In the genomic region with DNA sequence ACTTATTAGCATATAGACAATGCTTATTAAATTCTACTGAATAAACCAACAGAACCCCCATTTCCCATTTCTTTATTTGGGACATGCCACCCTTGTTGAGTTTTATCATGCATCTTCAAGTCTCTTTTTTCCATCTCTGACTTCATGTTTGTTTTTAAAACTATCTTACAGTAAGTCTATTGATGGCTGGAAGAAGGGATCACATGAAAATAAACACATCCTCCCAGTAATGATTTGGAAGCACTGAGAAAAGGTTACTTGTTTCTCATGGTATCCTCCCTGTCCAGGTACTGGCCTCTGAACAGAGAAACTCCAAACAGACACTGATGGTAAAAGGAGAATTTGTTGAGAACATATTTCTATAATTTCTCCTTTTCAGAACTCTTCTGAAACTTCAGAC, we compare ENCODE assay signal across 29 cellular contexts.
"Had no signal": no experiment of that assay in that cellular context is flagged by ENCODE, and none has a peak within 500 bp of the region (broad histone marks: within the 10 kb centered on the region; RNA-seq: fewer than 3 reads in every experiment).

No MANE protein-coding gene starts in this region.

- H3K4me3 ChIP-seq: adrenal gland, body of pancreas, esophagus muscularis mucosa, gastroesophageal sphincter, heart right ventricle had no signal

- H3K9me3 ChIP-seq: adrenal gland, body of pancreas, esophagus muscularis mucosa, gastroesophageal sphincter, heart right ventricle had no signal

- H3K4me1 Mint-ChIP-seq: activated naive CD4-positive, alpha-beta T cell treated with anti-CD3 and anti-CD28 coated beads, Interleukin-2, amount 50 U/mL, for 24 hours; activated T-helper 17 cell treated with anti-CD3 and anti-CD28 coated beads, Interleukin-2, amount 50 U/mL, for 72 hours had no signal

- H3K27ac ChIP-seq: adrenal gland, body of pancreas, esophagus muscularis mucosa, foreskin keratinocyte, gastroesophageal sphincter had no signal

- H3K36me3 ChIP-seq: adrenal gland, esophagus muscularis mucosa, gastroesophageal sphincter, heart right ventricle had no signal

- H3K9me3 Mint-ChIP-seq: activated CD4-positive, alpha-beta memory T cell treated with anti-CD3 and anti-CD28 coated beads, Interleukin-2, amount 10 ng/mL, durations not matched to agents 7 days and 5 days; activated naive CD4-positive, alpha-beta T cell treated with anti-CD3 and anti-CD28 coated beads for 36 hours; activated naive CD4-positive, alpha-beta T cell treated with anti-CD3 and anti-CD28 coated beads, Interleukin-2, amount 50 U/mL, for 24 hours; activated naive CD8-positive, alpha-beta T cell treated with anti-CD3 and anti-CD28 coated beads, Interleukin-2, amount 50 U/mL, for 24 hours; activated T-cell treated with anti-CD3 and anti-CD28 coated beads, Interleukin-2, amount 50 U/mL, for 24 hours; activated T-helper 17 cell treated with anti-CD3 and anti-CD28 coated beads, Interleukin-2, amount 50 U/mL, for 72 hours; effector memory CD8-positive, alpha-beta T cell had no signal

- ATAC-seq: activated naive CD8-positive, alpha-beta T cell treated with anti-CD3 and anti-CD28 coated beads, Interleukin-2, amount 50 U/mL, for 24 hours; activated T-helper 17 cell treated with anti-CD3 and anti-CD28 coated beads, Interleukin-2, amount 50 U/mL, for 72 hours; body of pancreas; effector memory CD8-positive, alpha-beta T cell; foreskin keratinocyte; gastroesophageal sphincter; heart right ventricle had no signal

- H3K27ac Mint-ChIP-seq: activated CD4-positive, alpha-beta memory T cell treated with anti-CD3 and anti-CD28 coated beads, Interleukin-2, amount 10 ng/mL, durations not matched to agents 7 days and 5 days; activated CD4-positive, alpha-beta T cell treated with anti-CD3 and anti-CD28 coated beads, Interleukin-2, amount 10 ng/mL, durations not matched to agents 7 days and 5 days; activated naive CD4-positive, alpha-beta T cell treated with anti-CD3 and anti-CD28 coated beads for 36 hours; activated naive CD4-positive, alpha-beta T cell treated with anti-CD3 and anti-CD28 coated beads, Interleukin-2, amount 50 U/mL, for 24 hours; activated naive CD8-positive, alpha-beta T cell treated with anti-CD3 and anti-CD28 coated beads for 36 hours; activated naive CD8-positive, alpha-beta T cell treated with anti-CD3 and anti-CD28 coated beads, Interleukin-2, amount 50 U/mL, for 24 hours; activated T-cell treated with anti-CD3 and anti-CD28 coated beads, Interleukin-2, amount 50 U/mL, for 24 hours; activated T-helper 17 cell treated with anti-CD3 and anti-CD28 coated beads, Interleukin-2, amount 50 U/mL, for 72 hours; effector memory CD8-positive, alpha-beta T cell had no signal

- DNase-seq: activated CD4-positive, alpha-beta memory T cell treated with anti-CD3 and anti-CD28 coated beads, Interleukin-2, amount 10 ng/mL, durations not matched to agents 7 days and 5 days; activated CD4-positive, alpha-beta T cell treated with anti-CD3 and anti-CD28 coated beads for 1 hour; activated CD4-positive, alpha-beta T cell treated with anti-CD3 and anti-CD28 coated beads for 4 hours; activated CD4-positive, alpha-beta T cell treated with anti-CD3 and anti-CD28 coated beads, Interleukin-2, amount 10 ng/mL, durations not matched to agents 7 days and 5 days; activated CD4-positive, alpha-beta T cell treated with anti-CD3 and anti-CD28 coated beads, Interleukin-2, amount 50 U/mL, for 4 hours; activated CD8-positive, alpha-beta memory T cell treated with anti-CD3 and anti-CD28 coated beads, Interleukin-2, amount 50 U/mL, for 48 hours; activated effector memory CD4-positive, alpha-beta T cell treated with Interleukin-2 at 50 U/mL for 16 hours; activated naive CD4-positive, alpha-beta T cell treated with anti-CD3 and anti-CD28 coated beads for 36 hours; activated naive CD8-positive, alpha-beta T cell treated with anti-CD3 and anti-CD28 coated beads for 36 hours; activated naive CD8-positive, alpha-beta T cell treated with anti-CD3 and anti-CD28 coated beads, Interleukin-2, amount 50 U/mL, for 24 hours; activated T-cell treated with anti-CD3 and anti-CD28 coated beads for 4 hours; activated T-cell treated with anti-CD3 and anti-CD28 coated beads, Interleukin-2, amount 50 U/mL, for 24 hours; adrenal gland; amygdala; aorta; body of pancreas; caudate nucleus; cortex of kidney; dermis blood vessel endothelial cell; effector CD4-positive, alpha-beta T cell; effector memory CD8-positive, alpha-beta T cell; erythroblast; foreskin keratinocyte; heart right ventricle; T-helper 2 cell had no signal

- H3K36me3 Mint-ChIP-seq: activated naive CD4-positive, alpha-beta T cell treated with anti-CD3 and anti-CD28 coated beads, Interleukin-2, amount 50 U/mL, for 24 hours; activated naive CD8-positive, alpha-beta T cell treated with anti-CD3 and anti-CD28 coated beads for 36 hours had no signal

- H3K27me3 ChIP-seq: adrenal gland, body of pancreas, esophagus muscularis mucosa, foreskin keratinocyte, gastroesophageal sphincter, heart right ventricle had no signal

- H3K4me3 Mint-ChIP-seq: activated CD4-positive, alpha-beta memory T cell treated with anti-CD3 and anti-CD28 coated beads, Interleukin-2, amount 10 ng/mL, durations not matched to agents 7 days and 5 days; activated CD4-positive, alpha-beta T cell treated with anti-CD3 and anti-CD28 coated beads, Interleukin-2, amount 10 ng/mL, durations not matched to agents 7 days and 5 days; activated naive CD4-positive, alpha-beta T cell treated with anti-CD3 and anti-CD28 coated beads for 36 hours; activated naive CD4-positive, alpha-beta T cell treated with anti-CD3 and anti-CD28 coated beads, Interleukin-2, amount 50 U/mL, for 24 hours; activated naive CD8-positive, alpha-beta T cell treated with anti-CD3 and anti-CD28 coated beads for 36 hours; activated naive CD8-positive, alpha-beta T cell treated with anti-CD3 and anti-CD28 coated beads, Interleukin-2, amount 50 U/mL, for 24 hours; activated T-cell treated with anti-CD3 and anti-CD28 coated beads, Interleukin-2, amount 50 U/mL, for 24 hours; activated T-helper 17 cell treated with anti-CD3 and anti-CD28 coated beads, Interleukin-2, amount 50 U/mL, for 72 hours; effector memory CD8-positive, alpha-beta T cell had no signal
